ENCODE assay signal across 15 cellular contexts in the genomic region with DNA sequence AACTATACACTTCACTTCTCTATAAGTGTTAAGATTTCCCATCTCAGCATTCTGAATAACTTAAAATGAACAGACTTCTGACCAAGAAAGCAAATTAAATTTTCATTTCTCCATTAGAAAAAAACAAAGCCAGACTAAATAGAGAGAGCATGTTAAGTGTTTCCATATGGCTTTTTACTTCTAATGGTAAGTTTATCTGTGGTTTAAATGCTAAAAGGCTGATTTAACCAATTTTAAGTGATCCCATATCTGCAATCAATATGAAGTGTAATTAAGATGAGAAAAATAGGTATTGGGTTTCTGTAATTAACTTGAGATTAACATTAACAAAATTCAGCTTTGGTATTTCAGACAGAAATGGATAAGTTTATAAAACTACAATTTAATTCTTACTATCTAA.
A peak's percentile ranks its signal among the peaks of the same experiment; 100 is the strongest.
DNase-seq lines count a peak whose midpoint lies in the region; ATAC-seq and TF ChIP-seq lines count a peak whose summit lies in the region.
"Had no signal": no experiment of that assay in that cellular context is flagged by ENCODE, and none has a peak within 500 bp of the region (broad histone marks: within the 10 kb centered on the region; RNA-seq: fewer than 3 reads in every experiment).

No MANE protein-coding gene starts in this region.

- H3K36me3 Mint-ChIP-seq in activated naive CD4-positive, alpha-beta T cell treated with anti-CD3 and anti-CD28 coated beads, Interleukin-2, amount 50 U/mL, for 24 hours: peaks cover 5% of the 10 kb centered on the region
- H3K36me3 Mint-ChIP-seq in activated naive CD4-positive, alpha-beta T cell treated with anti-CD3 and anti-CD28 coated beads, Interleukin-2, amount 50 U/mL, for 72 hours: peaks cover 0 to 9% of the 10 kb centered on the region in 2 donors
- peaks cover 8 to 9% of the 10 kb centered on the region in 2 donors for H3K36me3 Mint-ChIP-seq in stimulated activated naive B cell treated with anti-CD40 and anti-IgM and Interleukin-4, amounts not matched to agents 10 μg/mL and 1 μg/mL and 100 μg/mL, for 72 hours

- H3K4me3 Mint-ChIP-seq in activated naive CD4-positive, alpha-beta T cell treated with anti-CD3 and anti-CD28 coated beads, Interleukin-2, amount 50 U/mL, for 24 hours: no peak overlapping the region
- H3K4me3 Mint-ChIP-seq in stimulated activated naive B cell treated with anti-CD40 and anti-IgM and Interleukin-4, amounts not matched to agents 10 μg/mL and 1 μg/mL and 100 μg/mL, for 72 hours: no peak overlapping the region
- H3K4me3 Mint-ChIP-seq: CD8-positive, alpha-beta memory T cell had no signal

- POLR2A ChIA-PET in HEK293T (lab: Yijun Ruan, JAX): no interaction called here

- peaks cover 35% of the 10 kb centered on the region for H3K4me1 Mint-ChIP-seq in activated naive CD4-positive, alpha-beta T cell treated with anti-CD3 and anti-CD28 coated beads, Interleukin-2, amount 50 U/mL, for 24 hours
- H3K4me1 Mint-ChIP-seq in stimulated activated naive B cell treated with anti-CD40 and anti-IgM and Interleukin-4, amounts not matched to agents 10 μg/mL and 1 μg/mL and 100 μg/mL, for 72 hours: peaks cover 7 to 26% of the 10 kb centered on the region in 2 donors

- H3K27ac Mint-ChIP-seq in activated naive CD4-positive, alpha-beta T cell treated with anti-CD3 and anti-CD28 coated beads, Interleukin-2, amount 50 U/mL, for 24 hours: peak overlapping the region; percentile 8
- peak overlapping the region in 1 of 2 donors; percentile 70 for H3K27ac Mint-ChIP-seq in activated naive CD4-positive, alpha-beta T cell treated with anti-CD3 and anti-CD28 coated beads, Interleukin-2, amount 50 U/mL, for 72 hours
- H3K27ac Mint-ChIP-seq in stimulated activated naive B cell treated with anti-CD40 and anti-IgM and Interleukin-4, amounts not matched to agents 10 μg/mL and 1 μg/mL and 100 μg/mL, for 72 hours: no peak overlapping the region

- no peaks in the 10 kb centered on the region for H3K9me3 Mint-ChIP-seq in activated naive CD4-positive, alpha-beta T cell treated with anti-CD3 and anti-CD28 coated beads, Interleukin-2, amount 50 U/mL, for 24 hours
- H3K9me3 Mint-ChIP-seq in activated naive CD4-positive, alpha-beta T cell treated with anti-CD3 and anti-CD28 coated beads, Interleukin-2, amount 50 U/mL, for 72 hours: peaks cover 0 to 7% of the 10 kb centered on the region in 2 donors
- no peaks in the 10 kb centered on the region for H3K9me3 Mint-ChIP-seq in stimulated activated naive B cell treated with anti-CD40 and anti-IgM and Interleukin-4, amounts not matched to agents 10 μg/mL and 1 μg/mL and 100 μg/mL, for 72 hours
- H3K9me3 Mint-ChIP-seq: CD8-positive, alpha-beta memory T cell had no signal

- H3K27me3 Mint-ChIP-seq in activated naive CD4-positive, alpha-beta T cell treated with anti-CD3 and anti-CD28 coated beads, Interleukin-2, amount 50 U/mL, for 24 hours: no peaks in the 10 kb centered on the region
- H3K27me3 Mint-ChIP-seq in stimulated activated naive B cell treated with anti-CD40 and anti-IgM and Interleukin-4, amounts not matched to agents 10 μg/mL and 1 μg/mL and 100 μg/mL, for 72 hours: no peaks in the 10 kb centered on the region
- H3K27me3 Mint-ChIP-seq: CD8-positive, alpha-beta memory T cell had no signal

- ATAC-seq in activated naive CD4-positive, alpha-beta T cell treated with anti-CD3 and anti-CD28 coated beads, Interleukin-2, amount 50 U/mL, for 72 hours: no peak
- peak; percentile 35; the same call in 2 of the 3 replicates for ATAC-seq in SK-N-SH treated with all-trans-retinoic acid at 6 μM for 48 hours
- no peak for ATAC-seq in GM19455 (IDR thresholded peaks at IDR 0.05; ENCODE audit: unreplicated experiment)
- no peak for ATAC-seq in stimulated activated naive B cell treated with anti-CD40 and anti-IgM and Interleukin-4, amounts not matched to agents 10 μg/mL and 1 μg/mL and 100 μg/mL, for 72 hours (replicated peaks)

- CTCF ChIA-PET in HEK293T (lab: Yijun Ruan, JAX): no interaction called here

- DNase-seq in activated naive CD4-positive, alpha-beta T cell treated with anti-CD3 and anti-CD28 coated beads, Interleukin-2, amount 50 U/mL, for 72 hours (ENCODE audit: low spot score in 2 of 2): no peak
- DNase-seq in fibroblast of peridontal ligament (ENCODE audit: extremely low read depth) (peak; percentile 43), HEK293T (ENCODE audit: extremely low spot score) (no peak)
- no peak for DNase-seq in activated CD4-positive, alpha-beta T cell treated with anti-CD3 and anti-CD28 coated beads, Interleukin-2, amount 50 U/mL, for 48 hours
- DNase-seq in stimulated activated naive B cell treated with anti-CD40 and anti-IgM and Interleukin-4, amounts not matched to agents 10 μg/mL and 1 μg/mL and 100 μg/mL, for 72 hours: no peak
- DNase-seq: 8988T; AML-193; Caco-2; CD8-positive, alpha-beta memory T cell; DMS53; HCEC 1CT; IMR-90 had no signal

TF ChIP-seq in SK-N-SH treated with all-trans-retinoic acid at 6 μM for 48 hours, 23 proteins besides CTCF, POLR2A, EP300 and RAD21 (continues in another document):
- TF ChIP-seq, protein P1, sequence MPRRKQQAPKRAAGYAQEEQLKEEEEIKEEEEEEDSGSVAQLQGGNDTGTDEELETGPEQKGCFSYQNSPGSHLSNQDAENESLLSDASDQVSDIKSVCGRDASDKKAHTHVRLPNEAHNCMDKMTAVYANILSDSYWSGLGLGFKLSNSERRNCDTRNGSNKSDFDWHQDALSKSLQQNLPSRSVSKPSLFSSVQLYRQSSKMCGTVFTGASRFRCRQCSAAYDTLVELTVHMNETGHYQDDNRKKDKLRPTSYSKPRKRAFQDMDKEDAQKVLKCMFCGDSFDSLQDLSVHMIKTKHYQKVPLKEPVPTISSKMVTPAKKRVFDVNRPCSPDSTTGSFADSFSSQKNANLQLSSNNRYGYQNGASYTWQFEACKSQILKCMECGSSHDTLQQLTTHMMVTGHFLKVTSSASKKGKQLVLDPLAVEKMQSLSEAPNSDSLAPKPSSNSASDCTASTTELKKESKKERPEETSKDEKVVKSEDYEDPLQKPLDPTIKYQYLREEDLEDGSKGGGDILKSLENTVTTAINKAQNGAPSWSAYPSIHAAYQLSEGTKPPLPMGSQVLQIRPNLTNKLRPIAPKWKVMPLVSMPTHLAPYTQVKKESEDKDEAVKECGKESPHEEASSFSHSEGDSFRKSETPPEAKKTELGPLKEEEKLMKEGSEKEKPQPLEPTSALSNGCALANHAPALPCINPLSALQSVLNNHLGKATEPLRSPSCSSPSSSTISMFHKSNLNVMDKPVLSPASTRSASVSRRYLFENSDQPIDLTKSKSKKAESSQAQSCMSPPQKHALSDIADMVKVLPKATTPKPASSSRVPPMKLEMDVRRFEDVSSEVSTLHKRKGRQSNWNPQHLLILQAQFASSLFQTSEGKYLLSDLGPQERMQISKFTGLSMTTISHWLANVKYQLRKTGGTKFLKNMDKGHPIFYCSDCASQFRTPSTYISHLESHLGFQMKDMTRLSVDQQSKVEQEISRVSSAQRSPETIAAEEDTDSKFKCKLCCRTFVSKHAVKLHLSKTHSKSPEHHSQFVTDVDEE (CRISPR knock-in tag; IDR thresholded peaks at IDR 0.05): peak; percentile 91; the same call in 1 of the 2 replicates
- TF ChIP-seq, protein P2, sequence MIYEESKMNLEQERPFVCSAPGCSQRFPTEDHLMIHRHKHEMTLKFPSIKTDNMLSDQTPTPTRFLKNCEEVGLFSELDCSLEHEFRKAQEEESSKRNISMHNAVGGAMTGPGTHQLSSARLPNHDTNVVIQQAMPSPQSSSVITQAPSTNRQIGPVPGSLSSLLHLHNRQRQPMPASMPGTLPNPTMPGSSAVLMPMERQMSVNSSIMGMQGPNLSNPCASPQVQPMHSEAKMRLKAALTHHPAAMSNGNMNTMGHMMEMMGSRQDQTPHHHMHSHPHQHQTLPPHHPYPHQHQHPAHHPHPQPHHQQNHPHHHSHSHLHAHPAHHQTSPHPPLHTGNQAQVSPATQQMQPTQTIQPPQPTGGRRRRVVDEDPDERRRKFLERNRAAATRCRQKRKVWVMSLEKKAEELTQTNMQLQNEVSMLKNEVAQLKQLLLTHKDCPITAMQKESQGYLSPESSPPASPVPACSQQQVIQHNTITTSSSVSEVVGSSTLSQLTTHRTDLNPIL (CRISPR knock-in tag; IDR thresholded peaks at IDR 0.05; ENCODE audit: low read depth): 0 out of 2 replicates have a peak, but pooled peaks have one; percentile 17

TF ChIP-seq in HEK293T, 16 proteins besides CTCF, POLR2A, EP300 and RAD21:
- TF ChIP-seq ZNF384 (IDR thresholded peaks at IDR 0.05): no peak
- no peak for TF ChIP-seq ELF4 (IDR thresholded peaks at IDR 0.05)
- TF ChIP-seq, protein P3, sequence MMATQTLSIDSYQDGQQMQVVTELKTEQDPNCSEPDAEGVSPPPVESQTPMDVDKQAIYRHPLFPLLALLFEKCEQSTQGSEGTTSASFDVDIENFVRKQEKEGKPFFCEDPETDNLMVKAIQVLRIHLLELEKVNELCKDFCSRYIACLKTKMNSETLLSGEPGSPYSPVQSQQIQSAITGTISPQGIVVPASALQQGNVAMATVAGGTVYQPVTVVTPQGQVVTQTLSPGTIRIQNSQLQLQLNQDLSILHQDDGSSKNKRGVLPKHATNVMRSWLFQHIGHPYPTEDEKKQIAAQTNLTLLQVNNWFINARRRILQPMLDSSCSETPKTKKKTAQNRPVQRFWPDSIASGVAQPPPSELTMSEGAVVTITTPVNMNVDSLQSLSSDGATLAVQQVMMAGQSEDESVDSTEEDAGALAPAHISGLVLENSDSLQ (IDR thresholded peaks at IDR 0.05): no peak
- no peak for TF ChIP-seq SP1 (IDR thresholded peaks at IDR 0.05)
- TF ChIP-seq HDGF (IDR thresholded peaks at IDR 0.05; ENCODE audit: borderline replicate concordance): no peak
- TF ChIP-seq BHLHE40 (IDR thresholded peaks at IDR 0.05; ENCODE audit: borderline replicate concordance): no peak
- TF ChIP-seq FOXA1 (IDR thresholded peaks at IDR 0.05): no peak
- no peak for TF ChIP-seq TARDBP (IDR thresholded peaks at IDR 0.05)
